In the genomic region with DNA sequence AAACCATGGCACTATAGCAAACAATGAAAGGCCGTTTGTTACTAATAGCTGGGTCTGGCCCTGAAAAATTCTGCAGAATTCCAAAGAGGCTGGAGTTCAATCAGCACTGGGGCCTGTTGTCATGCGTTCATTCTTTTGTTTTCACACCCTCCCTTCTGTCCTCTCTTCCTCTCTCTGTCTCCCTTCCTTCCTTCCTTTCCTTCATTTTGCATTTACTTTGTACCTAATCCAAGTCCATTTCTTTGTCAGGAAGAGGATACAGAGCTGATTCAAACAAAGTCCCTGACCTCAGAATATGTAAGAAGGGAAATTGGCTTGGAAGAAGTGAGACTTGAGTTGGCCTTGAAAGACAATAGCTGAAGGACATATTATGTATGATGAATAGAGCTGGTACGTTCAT, we compare ENCODE assay signal across 27 cellular contexts.
DNase-seq lines count a peak whose midpoint lies in the region; ATAC-seq and TF ChIP-seq lines count a peak whose summit lies in the region.
"Had no signal": no experiment of that assay in that cellular context is flagged by ENCODE, and none has a peak within 500 bp of the region (broad histone marks: within the 10 kb centered on the region; RNA-seq: fewer than 3 reads in every experiment).

No MANE protein-coding gene starts in this region.

- TF ChIP-seq CTCF in heart right ventricle (IDR thresholded peaks at IDR 0.05), result no peak
- TF ChIP-seq CTCF in esophagus muscularis mucosa (IDR thresholded peaks at IDR 0.05), result no peak
- no peak for TF ChIP-seq CTCF in nephron (IDR thresholded peaks at IDR 0.05; ENCODE audit: unreplicated experiment in 3 of 3)
- TF ChIP-seq CTCF in dorsolateral prefrontal cortex (IDR thresholded peaks at IDR 0.05 in 54 of 56, conservative IDR thresholded peaks at IDR 0.05 in 2 of 56; ENCODE audit: low read depth in 1 of 56, partially characterized antibody in 56 of 56), result no peak

- no peak overlapping the region for H4K12ac ChIP-seq in trophoblast cell (ENCODE audit: low read depth, low read length)

- H3K36me3 ChIP-seq in heart right ventricle (no peaks in the 10 kb centered on the region), esophagus muscularis mucosa (no peaks in the 10 kb centered on the region), trophoblast cell (ENCODE audit: control insufficient read depth in 1 of 2, insufficient read depth in 2 of 2, low read length in 2 of 2) (no peaks in the 10 kb centered on the region)
- H3K36me3 ChIP-seq: breast epithelium, neutrophil had no signal

- intact Hi-C loops in heart right ventricle (cut with DNase I) (no loop called here), cardiac septum (cut with DNase I) (no loop called here), esophagus muscularis mucosa (cut with DNase I) (no loop called here), dorsolateral prefrontal cortex (cut with DNase I) (no loop called here)

- H3K9me3 ChIP-seq in heart right ventricle (peaks cover 0 to 10% (median 0%) of the 10 kb centered on the region in 11 donors), esophagus muscularis mucosa (no peaks in the 10 kb centered on the region), trophoblast cell (ENCODE audit: insufficient read depth, low read depth, low read length) (no peaks in the 10 kb centered on the region)
- H3K9me3 ChIP-seq: breast epithelium, neutrophil had no signal

- H3K14ac ChIP-seq in trophoblast cell (ENCODE audit: low read length), result no peak overlapping the region

- no peak overlapping the region for H3K23ac ChIP-seq in trophoblast cell (ENCODE audit: low read length)

- no peak overlapping the region for H4K91ac ChIP-seq in trophoblast cell (ENCODE audit: low read depth, low read length)

- no peak overlapping the region for H2AFZ ChIP-seq in trophoblast cell (ENCODE audit: insufficient read depth, low read length, poor library complexity)

- no peak overlapping the region for H3K4me2 ChIP-seq in trophoblast cell (ENCODE audit: low read length)

- peaks cover 0 to 18% (median 0%) of the 10 kb centered on the region in 9 donors for H3K4me1 ChIP-seq in heart right ventricle
- H3K4me1 ChIP-seq in esophagus muscularis mucosa, result no peaks in the 10 kb centered on the region
- peaks cover 0 to 2% of the 10 kb centered on the region in 2 experiments for H3K4me1 ChIP-seq in trophoblast cell (ENCODE audit: control insufficient read depth in 1 of 2, insufficient read depth in 2 of 2, low read length in 2 of 2)
- H3K4me1 ChIP-seq: breast epithelium had no signal

- no peak overlapping the region for H3K4ac ChIP-seq in trophoblast cell (ENCODE audit: low read depth, low read length)

- H3K27ac Mint-ChIP-seq in nephron, result peak overlapping the region in 2 of 3 experiments; percentile 1 to 34
- H3K27ac Mint-ChIP-seq: activated naive CD8-positive, alpha-beta T cell; progenitor cell of endocrine pancreas; type B pancreatic cell had no signal

- no peak overlapping the region for H3K9ac ChIP-seq in trophoblast cell (ENCODE audit: low read length)

- ATAC-seq in heart right ventricle, result peak in 6 of 8 donors; percentile 11 to 79 (median 54)
- ATAC-seq: sciatic nerve had no signal

- H3K36me3 Mint-ChIP-seq in nephron (ENCODE audit: low read depth), result no peaks in the 10 kb centered on the region
- H3K36me3 Mint-ChIP-seq: activated naive CD8-positive, alpha-beta T cell; type B pancreatic cell had no signal

- H3K27me3 ChIP-seq in heart right ventricle (no peaks in the 10 kb centered on the region), esophagus muscularis mucosa (no peaks in the 10 kb centered on the region), dorsolateral prefrontal cortex (no peaks in the 10 kb centered on the region), trophoblast cell (ENCODE audit: insufficient read depth, low read length) (no peaks in the 10 kb centered on the region)
- H3K27me3 ChIP-seq: breast epithelium, neutrophil had no signal

- no peak overlapping the region for H2BK120ac ChIP-seq in trophoblast cell (ENCODE audit: insufficient read depth, low read length, poor library complexity)

- no peak overlapping the region for H4K8ac ChIP-seq in trophoblast cell (ENCODE audit: low read depth, low read length)

- no peak overlapping the region for H3K4me3 ChIP-seq in heart right ventricle
- H3K4me3 ChIP-seq in esophagus muscularis mucosa, result no peak overlapping the region
- no peak overlapping the region for H3K4me3 ChIP-seq in dorsolateral prefrontal cortex
- no peak overlapping the region for H3K4me3 ChIP-seq in trophoblast cell (ENCODE audit: low read depth, low read length)
- H3K4me3 ChIP-seq: breast epithelium had no signal

- no peaks in the 10 kb centered on the region for H3K79me1 ChIP-seq in trophoblast cell (ENCODE audit: low read length)

- H3K27ac ChIP-seq in heart right ventricle (peak overlapping the region in 5 of 10 donors; percentile 6 to 31 (median 15)), esophagus muscularis mucosa (replicated peaks in 1 of 4) (no peak overlapping the region), dorsolateral prefrontal cortex (no peak overlapping the region), trophoblast cell (ENCODE audit: low read depth, low read length) (no peak overlapping the region)
- H3K27ac ChIP-seq: breast epithelium, HL-60, neutrophil, VCaP had no signal

- no peak overlapping the region for H2BK5ac ChIP-seq in trophoblast cell (ENCODE audit: low read depth, low read length, poor library complexity)

- H3K4me3 Mint-ChIP-seq in nephron, result no peak overlapping the region
- H3K4me3 Mint-ChIP-seq: activated naive CD8-positive, alpha-beta T cell; type B pancreatic cell had no signal

- TF ChIP-seq POLR2A in esophagus muscularis mucosa (IDR thresholded peaks at IDR 0.05; ENCODE audit: low read depth), result no peak

- H2AK5ac ChIP-seq in trophoblast cell (ENCODE audit: low read length), result no peak overlapping the region

- TF ChIP-seq EP300 in esophagus muscularis mucosa (IDR thresholded peaks at IDR 0.05), result no peak

- 48 to 55% methylated on average over 3 of the region's 3 CpGs for WGBS in heart right ventricle, 2 donors
- 80% methylated on average over 3 of the region's 3 CpGs for WGBS in esophagus muscularis mucosa
- WGBS in trophoblast cell (ENCODE audit: extremely low coverage, insufficient coverage, insufficient read length), result no CpG with 5 or more reads among the region's 3 CpGs

- no peaks in the 10 kb centered on the region for H3K79me2 ChIP-seq in trophoblast cell (ENCODE audit: control insufficient read depth, insufficient read depth, low read length, poor library complexity)

- no peak overlapping the region for H2BK12ac ChIP-seq in trophoblast cell (ENCODE audit: low read length)

- DNase-seq in heart right ventricle (no peak), cardiac septum (ENCODE audit: low spot score) (no peak), esophagus muscularis mucosa (ENCODE audit: extremely low spot score) (peak; percentile 10), dorsolateral prefrontal cortex (no peak), trophoblast cell (no peak), EL (no peak)
- DNase-seq in stimulated activated naive CD4-positive, alpha-beta T cell (lab: John Stamatoyannopoulos, UW), result no peak
- DNase-seq: activated CD4-positive, alpha-beta T cell treated with anti-CD3 and anti-CD28 coated beads for 48 hours; activated effector memory CD4-positive, alpha-beta T cell treated with Interleukin-2 at 50 U/mL for 16 hours; activated T-cell treated with anti-CD3 and anti-CD28 coated beads for 4 hours; DMS79 treated with DMSO at 0.1 percent for 48 hours; effector memory CD4-positive, alpha-beta T cell; GF-D8; NCI-H1694; NCI-H82; SIG-M5; stimulated activated CD4-positive, alpha-beta T cell treated with anti-CD3 and anti-CD28 coated beads, Interleukin-4, amount 100 ng/mL, for 4 hours; T-helper 9 cell had no signal

- H3K4me1 Mint-ChIP-seq in nephron, result peaks cover under 1% of the 10 kb centered on the region

- no peaks in the 10 kb centered on the region for H3K9me3 Mint-ChIP-seq in nephron
- H3K9me3 Mint-ChIP-seq: type B pancreatic cell had no signal

- no peak overlapping the region for H3K18ac ChIP-seq in trophoblast cell (ENCODE audit: low read length)

- H3K27me3 Mint-ChIP-seq in nephron (ENCODE audit: low read depth), result peaks cover 4% of the 10 kb centered on the region
- H3K27me3 Mint-ChIP-seq: progenitor cell of endocrine pancreas, type B pancreatic cell had no signal
